ENCODE assay signal across 1 cellular context in the genomic region with DNA sequence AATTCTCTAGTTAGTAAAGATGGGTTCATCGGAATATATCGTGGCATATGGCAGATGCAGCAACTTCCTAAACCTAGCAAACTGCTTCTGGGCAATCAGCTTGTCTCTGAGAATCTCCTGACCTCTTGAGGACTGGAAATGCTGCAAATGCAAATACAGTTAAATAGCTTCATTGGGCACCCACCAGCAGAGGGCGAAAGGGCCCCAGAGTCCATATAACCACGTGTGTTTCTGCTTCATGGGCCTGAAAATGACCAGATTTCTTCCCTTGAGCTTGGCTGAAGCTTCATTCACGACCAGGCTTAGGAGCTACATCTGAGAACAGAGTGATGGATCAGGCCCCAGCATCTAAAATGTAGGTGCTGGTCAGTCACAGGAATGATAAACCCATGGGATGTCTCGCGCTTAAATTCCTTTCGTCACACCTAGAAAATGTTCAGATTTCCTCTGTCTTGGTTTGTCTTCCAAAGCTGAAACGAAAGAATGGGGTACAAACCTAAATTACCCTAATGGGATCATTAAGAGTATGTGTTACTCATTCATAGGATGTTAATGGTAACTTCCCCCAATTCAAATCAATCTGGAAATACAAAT.
TF ChIP-seq lines count a peak whose summit lies in the region.

No MANE protein-coding gene starts in this region.

TF ChIP-seq in H1, 55 proteins besides CTCF, POLR2A, EP300 and RAD21 (continued from another document):
- TF ChIP-seq, protein P1, sequence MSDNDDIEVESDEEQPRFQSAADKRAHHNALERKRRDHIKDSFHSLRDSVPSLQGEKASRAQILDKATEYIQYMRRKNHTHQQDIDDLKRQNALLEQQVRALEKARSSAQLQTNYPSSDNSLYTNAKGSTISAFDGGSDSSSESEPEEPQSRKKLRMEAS (IDR thresholded peaks at IDR 0.05), result peak; percentile 91
